ENCODE assay signal across 1 cellular context in the genomic region with DNA sequence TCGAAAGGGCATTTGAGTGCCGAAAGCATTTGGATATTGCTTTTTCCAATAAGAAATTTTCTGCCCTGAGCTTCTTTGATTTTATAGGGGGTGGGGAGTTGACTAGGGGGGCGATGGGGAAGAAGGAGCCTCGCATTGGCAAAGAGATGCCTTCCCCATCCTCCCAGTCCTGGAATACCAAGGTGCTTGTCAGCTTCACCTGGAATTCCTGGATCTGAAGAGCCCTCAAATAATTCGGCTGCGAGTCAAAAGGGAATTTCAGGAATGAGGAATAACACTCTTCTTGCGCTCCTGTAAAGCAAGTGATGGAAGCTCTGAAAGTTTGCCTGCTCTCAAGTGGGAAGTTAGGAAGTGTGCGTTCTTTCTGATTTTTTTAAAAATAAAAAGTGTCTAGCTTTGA.
TF ChIP-seq lines count a peak whose summit lies in the region.

No MANE protein-coding gene starts in this region.

TF ChIP-seq in WTC11, 78 proteins besides CTCF, POLR2A, EP300 and RAD21 (continued from another document):
- TF ChIP-seq, protein P1, sequence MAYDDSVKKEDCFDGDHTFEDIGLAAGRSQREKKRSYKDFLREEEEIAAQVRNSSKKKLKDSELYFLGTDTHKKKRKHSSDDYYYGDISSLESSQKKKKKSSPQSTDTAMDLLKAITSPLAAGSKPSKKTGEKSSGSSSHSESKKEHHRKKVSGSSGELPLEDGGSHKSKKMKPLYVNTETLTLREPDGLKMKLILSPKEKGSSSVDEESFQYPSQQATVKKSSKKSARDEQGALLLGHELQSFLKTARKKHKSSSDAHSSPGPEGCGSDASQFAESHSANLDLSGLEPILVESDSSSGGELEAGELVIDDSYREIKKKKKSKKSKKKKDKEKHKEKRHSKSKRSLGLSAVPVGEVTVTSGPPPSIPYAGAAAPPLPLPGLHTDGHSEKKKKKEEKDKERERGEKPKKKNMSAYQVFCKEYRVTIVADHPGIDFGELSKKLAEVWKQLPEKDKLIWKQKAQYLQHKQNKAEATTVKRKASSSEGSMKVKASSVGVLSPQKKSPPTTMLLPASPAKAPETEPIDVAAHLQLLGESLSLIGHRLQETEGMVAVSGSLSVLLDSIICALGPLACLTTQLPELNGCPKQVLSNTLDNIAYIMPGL (CRISPR knock-in tag; IDR thresholded peaks at IDR 0.05), result no peak
- TF ChIP-seq ELF4 (CRISPR knock-in tag; IDR thresholded peaks at IDR 0.05; ENCODE audit: low read depth), result no peak
- TF ChIP-seq NFATC4 (CRISPR knock-in tag; IDR thresholded peaks at IDR 0.05), result no peak
- no peak for TF ChIP-seq ZNF121 (CRISPR knock-in tag; IDR thresholded peaks at IDR 0.05)
- TF ChIP-seq, protein P2, sequence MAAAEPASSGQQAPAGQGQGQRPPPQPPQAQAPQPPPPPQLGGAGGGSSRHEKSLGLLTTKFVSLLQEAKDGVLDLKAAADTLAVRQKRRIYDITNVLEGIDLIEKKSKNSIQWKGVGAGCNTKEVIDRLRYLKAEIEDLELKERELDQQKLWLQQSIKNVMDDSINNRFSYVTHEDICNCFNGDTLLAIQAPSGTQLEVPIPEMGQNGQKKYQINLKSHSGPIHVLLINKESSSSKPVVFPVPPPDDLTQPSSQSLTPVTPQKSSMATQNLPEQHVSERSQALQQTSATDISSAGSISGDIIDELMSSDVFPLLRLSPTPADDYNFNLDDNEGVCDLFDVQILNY (CRISPR knock-in tag; IDR thresholded peaks at IDR 0.05), result no peak
- TF ChIP-seq, protein P3, sequence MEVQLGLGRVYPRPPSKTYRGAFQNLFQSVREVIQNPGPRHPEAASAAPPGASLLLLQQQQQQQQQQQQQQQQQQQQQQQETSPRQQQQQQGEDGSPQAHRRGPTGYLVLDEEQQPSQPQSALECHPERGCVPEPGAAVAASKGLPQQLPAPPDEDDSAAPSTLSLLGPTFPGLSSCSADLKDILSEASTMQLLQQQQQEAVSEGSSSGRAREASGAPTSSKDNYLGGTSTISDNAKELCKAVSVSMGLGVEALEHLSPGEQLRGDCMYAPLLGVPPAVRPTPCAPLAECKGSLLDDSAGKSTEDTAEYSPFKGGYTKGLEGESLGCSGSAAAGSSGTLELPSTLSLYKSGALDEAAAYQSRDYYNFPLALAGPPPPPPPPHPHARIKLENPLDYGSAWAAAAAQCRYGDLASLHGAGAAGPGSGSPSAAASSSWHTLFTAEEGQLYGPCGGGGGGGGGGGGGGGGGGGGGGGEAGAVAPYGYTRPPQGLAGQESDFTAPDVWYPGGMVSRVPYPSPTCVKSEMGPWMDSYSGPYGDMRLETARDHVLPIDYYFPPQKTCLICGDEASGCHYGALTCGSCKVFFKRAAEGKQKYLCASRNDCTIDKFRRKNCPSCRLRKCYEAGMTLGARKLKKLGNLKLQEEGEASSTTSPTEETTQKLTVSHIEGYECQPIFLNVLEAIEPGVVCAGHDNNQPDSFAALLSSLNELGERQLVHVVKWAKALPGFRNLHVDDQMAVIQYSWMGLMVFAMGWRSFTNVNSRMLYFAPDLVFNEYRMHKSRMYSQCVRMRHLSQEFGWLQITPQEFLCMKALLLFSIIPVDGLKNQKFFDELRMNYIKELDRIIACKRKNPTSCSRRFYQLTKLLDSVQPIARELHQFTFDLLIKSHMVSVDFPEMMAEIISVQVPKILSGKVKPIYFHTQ (CRISPR knock-in tag; IDR thresholded peaks at IDR 0.05), result no peak
- TF ChIP-seq ATF1 (CRISPR knock-in tag; IDR thresholded peaks at IDR 0.05), result no peak
- TF ChIP-seq, protein P4, sequence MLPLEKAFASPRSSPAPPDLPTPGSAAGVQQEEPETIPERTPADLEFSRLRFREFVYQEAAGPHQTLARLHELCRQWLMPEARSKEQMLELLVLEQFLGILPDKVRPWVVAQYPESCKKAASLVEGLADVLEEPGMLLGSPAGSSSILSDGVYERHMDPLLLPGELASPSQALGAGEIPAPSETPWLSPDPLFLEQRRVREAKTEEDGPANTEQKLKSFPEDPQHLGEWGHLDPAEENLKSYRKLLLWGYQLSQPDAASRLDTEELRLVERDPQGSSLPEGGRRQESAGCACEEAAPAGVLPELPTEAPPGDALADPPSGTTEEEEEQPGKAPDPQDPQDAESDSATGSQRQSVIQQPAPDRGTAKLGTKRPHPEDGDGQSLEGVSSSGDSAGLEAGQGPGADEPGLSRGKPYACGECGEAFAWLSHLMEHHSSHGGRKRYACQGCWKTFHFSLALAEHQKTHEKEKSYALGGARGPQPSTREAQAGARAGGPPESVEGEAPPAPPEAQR (CRISPR knock-in tag; IDR thresholded peaks at IDR 0.05), result no peak
